Comparison of ENCODE assay signal across 10 cellular contexts in genomic region chr18:8614875-8615274, GRCh38. TPM values are rescaled to one million over a fixed set of nuclear protein-coding genes. Genes with fewer than 3 reads are reported as not detected.
A peak's percentile ranks its signal among the peaks of the same experiment; 100 is the strongest.
DNase-seq lines count a peak whose midpoint lies in the region; ATAC-seq and TF ChIP-seq lines count a peak whose summit lies in the region.
"Had no signal": no experiment of that assay in that cellular context is flagged by ENCODE, and none has a peak within 500 bp of the region (broad histone marks: within the 10 kb centered on the region; RNA-seq: fewer than 3 reads in every experiment).

No MANE protein-coding gene starts in this region.

- H3K18ac ChIP-seq in neuronal stem cell (ENCODE audit: low read length): no peak overlapping the region

- peaks cover 55% of the 10 kb centered on the region for H3K36me3 Mint-ChIP-seq in dendritic cell treated with granulocyte-macrophage colony-stimulating factor and Interleukin-4, amounts not matched to agents 40 ng/mL and 50 ng/mL, for 4 days (ENCODE audit: low read depth)
- peaks cover 46% of the 10 kb centered on the region for H3K36me3 Mint-ChIP-seq in activated CD4-positive, alpha-beta T cell treated with anti-CD3 and anti-CD28 coated beads, Interleukin-2, amount 10 ng/mL, durations not matched to agents 7 days and 5 days (ENCODE audit: low read depth)

- H3K27ac ChIP-seq in AG04450 (ENCODE audit: low read depth, low read length) (peak overlapping the region; percentile 72), HUES48 (ENCODE audit: low read depth, low read length) (peak overlapping the region; percentile 84), neuronal stem cell (replicated peaks; ENCODE audit: low read length) (no peak overlapping the region)
- H3K27ac ChIP-seq: testis had no signal

- no peak overlapping the region for H2BK5ac ChIP-seq in neuronal stem cell (ENCODE audit: low read length)

- no peak overlapping the region; the same call in 1 of the 2 replicates for H3K4me3 ChIP-seq in AG04450 (ENCODE audit: low read depth, low read length)
- 0 out of 2 replicates have a peak overlapping the region, but pooled peaks have one; percentile 14 for H3K4me3 ChIP-seq in HUES48 (ENCODE audit: low read depth, low read length)
- H3K4me3 ChIP-seq in neuronal stem cell (ENCODE audit: low read length in 2 of 2): no peak overlapping the region
- H3K4me3 ChIP-seq: testis had no signal

- H3K23ac ChIP-seq in neuronal stem cell (ENCODE audit: low read depth, low read length, poor library complexity): peak overlapping the region; percentile 46

- no peak overlapping the region for H3K4ac ChIP-seq in neuronal stem cell (ENCODE audit: low read length)

- no CpG with 5 or more reads among the region's 12 CpGs for WGBS in neuronal stem cell (ENCODE audit: extremely low coverage in 2 of 2, insufficient read length in 2 of 2, insufficient replicate concordance in 1 of 2), 2 donors

- H3K27me3 Mint-ChIP-seq in dendritic cell treated with granulocyte-macrophage colony-stimulating factor and Interleukin-4, amounts not matched to agents 40 ng/mL and 50 ng/mL, for 4 days: no peaks in the 10 kb centered on the region
- no peaks in the 10 kb centered on the region for H3K27me3 Mint-ChIP-seq in activated CD4-positive, alpha-beta T cell treated with anti-CD3 and anti-CD28 coated beads, Interleukin-2, amount 10 ng/mL, durations not matched to agents 7 days and 5 days

- no peak overlapping the region for H2BK15ac ChIP-seq in neuronal stem cell (ENCODE audit: low read length)

- no peak for TF ChIP-seq CTCF in AG04450 (IDR thresholded peaks at IDR 0.05; ENCODE audit: low read depth, low read length)

- no peak overlapping the region for H2AK5ac ChIP-seq in neuronal stem cell (ENCODE audit: low read depth, low read length)

- H2AFZ ChIP-seq in neuronal stem cell (ENCODE audit: low read length): no peak overlapping the region

- no peak overlapping the region for H4K91ac ChIP-seq in neuronal stem cell (ENCODE audit: low read depth, low read length, poor library complexity)

- CTCF ChIA-PET in AG04450 (lab: Charles Lee): no interaction called here
- CTCF ChIA-PET in activated CD4-positive, alpha-beta T cell treated with anti-CD3 and anti-CD28 coated beads, Interleukin-2, amount 10 ng/mL, durations not matched to agents 7 days and 5 days (lab: Charles Lee): no interaction called here

- H3K27me3 ChIP-seq in AG04450 (ENCODE audit: control insufficient read depth, insufficient read depth, low read length) (no peaks in the 10 kb centered on the region), HUES48 (ENCODE audit: control insufficient read depth, insufficient read depth, low read length) (no peaks in the 10 kb centered on the region), neuronal stem cell (ENCODE audit: control insufficient read depth in 3 of 3, insufficient read depth in 3 of 3, low read depth in 1 of 3, low read length in 3 of 3) (no peaks in the 10 kb centered on the region)
- H3K27me3 ChIP-seq: testis had no signal

- peaks cover 62% of the 10 kb centered on the region for H3K4me1 Mint-ChIP-seq in dendritic cell treated with granulocyte-macrophage colony-stimulating factor and Interleukin-4, amounts not matched to agents 40 ng/mL and 50 ng/mL, for 4 days (ENCODE audit: low read depth)
- peaks cover 57% of the 10 kb centered on the region for H3K4me1 Mint-ChIP-seq in activated CD4-positive, alpha-beta T cell treated with anti-CD3 and anti-CD28 coated beads, Interleukin-2, amount 10 ng/mL, durations not matched to agents 7 days and 5 days

- DNase-seq in AG04450 (ENCODE audit: low read depth, low spot score) (no peak), neuronal stem cell (ENCODE audit: low spot score) (no peak), CD1c-positive myeloid dendritic cell (ENCODE audit: extremely low spot score) (no peak), NCI-H526 treated with DMSO at 0.1 percent for 48 hours (lab: John Stamatoyannopoulos, UW) (no peak)
- no peak for DNase-seq in activated CD4-positive, alpha-beta T cell treated with anti-CD3 and anti-CD28 coated beads, Interleukin-2, amount 10 ng/mL, durations not matched to agents 7 days and 5 days
- DNase-seq: stimulated activated CD4-positive, alpha-beta T cell treated with anti-CD3 and anti-CD28 coated beads, Interleukin-4, amount 100 ng/mL, for 24 hours had no signal

- H2BK120ac ChIP-seq in neuronal stem cell (ENCODE audit: low read depth, low read length): no peak overlapping the region

- H3K4me1 ChIP-seq in HUES48 (ENCODE audit: control insufficient read depth, insufficient read depth, low read length) (peaks cover 75% of the 10 kb centered on the region), neuronal stem cell (ENCODE audit: control insufficient read depth in 2 of 2, insufficient read depth in 1 of 2, low read depth in 1 of 2, low read length in 2 of 2) (peaks cover 7 to 9% of the 10 kb centered on the region in 2 donors)

- no peak overlapping the region for H3K14ac ChIP-seq in neuronal stem cell (ENCODE audit: low read length)

- peaks cover 14% of the 10 kb centered on the region; the same call in 1 of the 2 replicates for H3K36me3 ChIP-seq in HUES48 (ENCODE audit: control insufficient read depth, insufficient read depth, low read length)
- peaks cover 4 to 47% of the 10 kb centered on the region in 2 donors for H3K36me3 ChIP-seq in neuronal stem cell (replicated peaks in 1 of 2; ENCODE audit: control insufficient read depth in 2 of 2, insufficient read depth in 2 of 2, low read length in 2 of 2)

- intact Hi-C loops in dendritic cell treated with granulocyte-macrophage colony-stimulating factor and Interleukin-4, amounts not matched to agents 40 ng/mL and 50 ng/mL, for 4 days (cut with micrococcal nuclease): loop anchor here (10.0 kb wide), 1 partner anchor 90 kb away; the partner anchor contains the start of gene MTCL1

- H3K9me3 Mint-ChIP-seq in dendritic cell treated with granulocyte-macrophage colony-stimulating factor and Interleukin-4, amounts not matched to agents 40 ng/mL and 50 ng/mL, for 4 days: no peaks in the 10 kb centered on the region
- H3K9me3 Mint-ChIP-seq in activated CD4-positive, alpha-beta T cell treated with anti-CD3 and anti-CD28 coated beads, Interleukin-2, amount 10 ng/mL, durations not matched to agents 7 days and 5 days: no peaks in the 10 kb centered on the region

- H3K79me1 ChIP-seq in neuronal stem cell (ENCODE audit: low read depth, low read length): peaks cover 14% of the 10 kb centered on the region

- no peak overlapping the region for H4K8ac ChIP-seq in neuronal stem cell (ENCODE audit: low read depth, low read length)

- H3K4me2 ChIP-seq in neuronal stem cell (ENCODE audit: insufficient read depth, low read length, poor library complexity, severe bottlenecking): no peak overlapping the region

- no peak overlapping the region for H3K4me3 Mint-ChIP-seq in dendritic cell treated with granulocyte-macrophage colony-stimulating factor and Interleukin-4, amounts not matched to agents 40 ng/mL and 50 ng/mL, for 4 days
- no peak overlapping the region for H3K4me3 Mint-ChIP-seq in activated CD4-positive, alpha-beta T cell treated with anti-CD3 and anti-CD28 coated beads, Interleukin-2, amount 10 ng/mL, durations not matched to agents 7 days and 5 days

- no peak for ATAC-seq in GM19035 (IDR thresholded peaks at IDR 0.05; ENCODE audit: unreplicated experiment)

- peak overlapping the region; percentile 37 for H3K27ac Mint-ChIP-seq in dendritic cell treated with granulocyte-macrophage colony-stimulating factor and Interleukin-4, amounts not matched to agents 40 ng/mL and 50 ng/mL, for 4 days
- H3K27ac Mint-ChIP-seq in activated CD4-positive, alpha-beta T cell treated with anti-CD3 and anti-CD28 coated beads, Interleukin-2, amount 10 ng/mL, durations not matched to agents 7 days and 5 days: no peak overlapping the region

- H3K9ac ChIP-seq in HUES48 (ENCODE audit: low read depth, low read length) (peak overlapping the region; percentile 15; the same call in 1 of the 2 replicates), neuronal stem cell (ENCODE audit: low read depth, low read length, poor library complexity) (no peak overlapping the region)

- H3K9me3 ChIP-seq in AG04450 (ENCODE audit: control insufficient read depth, insufficient read depth, low read length): peaks cover 2% of the 10 kb centered on the region; the same call in 1 of the 2 replicates
- no peaks in the 10 kb centered on the region for H3K9me3 ChIP-seq in HUES48 (ENCODE audit: control insufficient read depth, insufficient read depth, low read length)
- H3K9me3 ChIP-seq in neuronal stem cell (replicated peaks in 1 of 2; ENCODE audit: control insufficient read depth in 2 of 2, insufficient read depth in 1 of 2, low read depth in 1 of 2, low read length in 2 of 2): no peaks in the 10 kb centered on the region
- H3K9me3 ChIP-seq: testis had no signal

- POLR2A ChIA-PET in AG04450 (lab: Yijun Ruan, JAX): interaction anchor here (0.5 kb wide), 1 partner anchor 38 kb away, joined by 4 read pairs; no protein-coding TSS in a partner anchor
- POLR2A ChIA-PET in activated CD4-positive, alpha-beta T cell treated with anti-CD3 and anti-CD28 coated beads, Interleukin-2, amount 10 ng/mL, durations not matched to agents 7 days and 5 days (lab: Charles Lee): no interaction called here

- H2BK12ac ChIP-seq in neuronal stem cell (ENCODE audit: low read length): no peak overlapping the region

RNA-seq across cellular contexts. Expression of gene RAB12, which starts 5.6 kb away (rescaled TPM):
- 29.9 and 35.4 TPM in 2 replicates for polyA plus RNA-seq in AG04450 (2011; rRNA removed)
- polyA minus RNA-seq in AG04450 (2011; rRNA and poly(A)+ RNA removed): 16.7 and 29.1 TPM in 2 replicates
- 28.5 TPM for polyA plus RNA-seq in neuronal stem cell (2013, experiment 1 of 2)
- 28.9 TPM for polyA plus RNA-seq in neuronal stem cell (2013, experiment 2 of 2)
- total RNA-seq in activated CD4-positive, alpha-beta T cell treated with anti-CD3 and anti-CD28 coated beads, Interleukin-2, amount 10 ng/mL, durations not matched to agents 7 days and 5 days: 10 to 100 TPM; 13.5 to 15.4 TPM
